ENCODE assay signal across 22 cellular contexts in genomic region chr2:45404807-45405297, GRCh38.
A peak's percentile ranks its signal among the peaks of the same experiment; 100 is the strongest.
DNase-seq lines count a peak whose midpoint lies in the region; ATAC-seq lines count a peak whose summit lies in the region.
"Had no signal": no experiment of that assay in that cellular context is flagged by ENCODE, and none has a peak within 500 bp of the region (broad histone marks: within the 10 kb centered on the region; RNA-seq: fewer than 3 reads in every experiment).

No MANE protein-coding gene starts in this region.

- H3K27me3 ChIP-seq in mesenchymal stem cell (ENCODE audit: control insufficient read depth in 1 of 2, insufficient read depth in 1 of 2, low read length in 2 of 2), result no peaks in the 10 kb centered on the region
- H3K27me3 ChIP-seq: foreskin keratinocyte, neutrophil, stomach had no signal

- H3K14ac ChIP-seq in mesenchymal stem cell (ENCODE audit: low read length in 2 of 2), result no peak overlapping the region

- H3K27ac ChIP-seq in mesenchymal stem cell (ENCODE audit: low read length, poor library complexity, severe bottlenecking), result peak overlapping the region; percentile 43
- H3K27ac ChIP-seq: foreskin keratinocyte, neutrophil, stomach had no signal

- no peak overlapping the region for H4K91ac ChIP-seq in mesenchymal stem cell (ENCODE audit: low read length)

- no peak overlapping the region for H3K4ac ChIP-seq in mesenchymal stem cell (ENCODE audit: low read depth in 1 of 2, low read length in 2 of 2)

- H3K18ac ChIP-seq in mesenchymal stem cell (ENCODE audit: low read depth in 1 of 2, low read length in 2 of 2), result no peak overlapping the region

- H3K23ac ChIP-seq in mesenchymal stem cell (ENCODE audit: low read length in 2 of 2), result no peak overlapping the region

- WGBS in mesenchymal stem cell, result 89% methylated on average over 3 of the region's 3 CpGs

- H2BK15ac ChIP-seq in mesenchymal stem cell (ENCODE audit: low read depth, poor library complexity, severe bottlenecking), result no peak overlapping the region

- no peak overlapping the region for H3K9ac ChIP-seq in mesenchymal stem cell (ENCODE audit: low read length)

- H2BK120ac ChIP-seq in mesenchymal stem cell (ENCODE audit: low read depth, low read length), result no peak overlapping the region

- no peaks in the 10 kb centered on the region for H3K4me1 ChIP-seq in mesenchymal stem cell (ENCODE audit: control insufficient read depth, insufficient read depth, low read depth, low read length)
- H3K4me1 ChIP-seq: foreskin keratinocyte, stomach had no signal

- H3K79me1 ChIP-seq in mesenchymal stem cell (replicated peaks; ENCODE audit: low read length, poor library complexity, severe bottlenecking), result no peaks in the 10 kb centered on the region

- H2BK12ac ChIP-seq in mesenchymal stem cell (ENCODE audit: low read length in 2 of 2), result no peak overlapping the region

- H3K4me3 ChIP-seq in mesenchymal stem cell (ENCODE audit: insufficient read depth in 1 of 2, low read depth in 1 of 2, low read length in 2 of 2), result no peak overlapping the region
- H3K4me3 ChIP-seq: stomach had no signal

- peak; percentile 13 for DNase-seq in AG08395 (ENCODE audit: low spot score)
- DNase-seq in RPMI7951 (ENCODE audit: low read depth), result peak; percentile 9
- DNase-seq in glomerular visceral epithelial cell (ENCODE audit: extremely low spot score), result peak; percentile 12
- peak; percentile 19 for DNase-seq in mesenchymal stem cell
- DNase-seq: activated CD4-positive, alpha-beta T cell treated with anti-CD3 and anti-CD28 coated beads for 1 hour; activated CD8-positive, alpha-beta memory T cell treated with anti-CD3 and anti-CD28 coated beads for 24 hours; activated naive CD4-positive, alpha-beta T cell; activated T-cell treated with anti-CD3 and anti-CD28 coated beads, Interleukin-2, amount 50 U/mL, for 24 hours; amniotic stem cell; caudate nucleus; foreskin keratinocyte; hypothalamus; NCI-H2171 treated with DMSO at 0.1 percent for 48 hours; NCI-H526; stomach; trophoblast cell had no signal

- no peak overlapping the region for H3K4me2 ChIP-seq in mesenchymal stem cell (ENCODE audit: low read length, poor library complexity, severe bottlenecking)

- H4K8ac ChIP-seq in mesenchymal stem cell (ENCODE audit: low read length), result no peak overlapping the region

- no peak for ATAC-seq in GM19328 (IDR thresholded peaks at IDR 0.05; ENCODE audit: unreplicated experiment)
- ATAC-seq in HG02678 (IDR thresholded peaks at IDR 0.05; ENCODE audit: unreplicated experiment), result no peak
- no peak for ATAC-seq in HG03139 (IDR thresholded peaks at IDR 0.05; ENCODE audit: unreplicated experiment)
- no peak for ATAC-seq in GM19467 (IDR thresholded peaks at IDR 0.05; ENCODE audit: unreplicated experiment)
- ATAC-seq: foreskin keratinocyte, HCT116 had no signal

- H2BK5ac ChIP-seq in mesenchymal stem cell (ENCODE audit: low read depth, low read length, poor library complexity, severe bottlenecking), result no peak overlapping the region

- H2AFZ ChIP-seq in mesenchymal stem cell (ENCODE audit: low read depth, low read length), result no peak overlapping the region

- no peak overlapping the region for H2AK5ac ChIP-seq in mesenchymal stem cell (ENCODE audit: low read length, severe bottlenecking)

- no peaks in the 10 kb centered on the region for H3K9me3 ChIP-seq in mesenchymal stem cell (ENCODE audit: control insufficient read depth, low read length)
- H3K9me3 ChIP-seq: neutrophil, stomach had no signal

- H3K36me3 ChIP-seq in mesenchymal stem cell (ENCODE audit: control insufficient read depth in 1 of 2, insufficient read depth in 2 of 2, low read depth in 1 of 2, low read length in 2 of 2), result no peaks in the 10 kb centered on the region
